2 cellular contexts compared by ENCODE assay signal in genomic region chr13:41052441-41052840, GRCh38.
TF ChIP-seq lines count a peak whose summit lies in the region.

No MANE protein-coding gene starts in this region.

TF ChIP-seq in HCT116, 20 proteins besides CTCF, POLR2A, EP300 and RAD21:
- TF ChIP-seq POLR2AphosphoS5 (IDR thresholded peaks at IDR 0.05; ENCODE audit: low read depth, low read length) = no peak
- no peak for TF ChIP-seq ZNF274 (IDR thresholded peaks at IDR 0.05; ENCODE audit: low read depth, low read length)
- no peak for TF ChIP-seq CEBPB (IDR thresholded peaks at IDR 0.05; ENCODE audit: low read depth)
- TF ChIP-seq SIN3A (IDR thresholded peaks at IDR 0.05; ENCODE audit: low read depth) = no peak
- no peak for TF ChIP-seq SP1 (IDR thresholded peaks at IDR 0.05; ENCODE audit: low read depth)
- TF ChIP-seq REST (IDR thresholded peaks at IDR 0.05; ENCODE audit: low read depth) = no peak
- no peak for TF ChIP-seq SRF (IDR thresholded peaks at IDR 0.05; ENCODE audit: low read depth)
- TF ChIP-seq ELF1 (IDR thresholded peaks at IDR 0.05; ENCODE audit: borderline replicate concordance, low read depth) = no peak
- TF ChIP-seq TCF7L2 (IDR thresholded peaks at IDR 0.05; ENCODE audit: borderline replicate concordance, extremely low read depth, insufficient read depth, insufficient read length) = no peak
- no peak for TF ChIP-seq ATF3 (IDR thresholded peaks at IDR 0.05)
- no peak for TF ChIP-seq ZBTB33 (IDR thresholded peaks at IDR 0.05; ENCODE audit: extremely low read depth, insufficient replicate concordance, low read length)

TF ChIP-seq in GM12891, 5 proteins besides CTCF, POLR2A, EP300 and RAD21 (continued from another document):
- TF ChIP-seq SPI1 (IDR thresholded peaks at IDR 0.05; ENCODE audit: low read depth, low read length) (no peak), TAF1 (IDR thresholded peaks at IDR 0.05; ENCODE audit: low read depth, low read length) (no peak), POU2F2 (IDR thresholded peaks at IDR 0.05; ENCODE audit: low read depth, low read length) (no peak), POLR2AphosphoS5 (IDR thresholded peaks at IDR 0.05; ENCODE audit: low read depth, low read length) (no peak)
